In the genomic region with DNA sequence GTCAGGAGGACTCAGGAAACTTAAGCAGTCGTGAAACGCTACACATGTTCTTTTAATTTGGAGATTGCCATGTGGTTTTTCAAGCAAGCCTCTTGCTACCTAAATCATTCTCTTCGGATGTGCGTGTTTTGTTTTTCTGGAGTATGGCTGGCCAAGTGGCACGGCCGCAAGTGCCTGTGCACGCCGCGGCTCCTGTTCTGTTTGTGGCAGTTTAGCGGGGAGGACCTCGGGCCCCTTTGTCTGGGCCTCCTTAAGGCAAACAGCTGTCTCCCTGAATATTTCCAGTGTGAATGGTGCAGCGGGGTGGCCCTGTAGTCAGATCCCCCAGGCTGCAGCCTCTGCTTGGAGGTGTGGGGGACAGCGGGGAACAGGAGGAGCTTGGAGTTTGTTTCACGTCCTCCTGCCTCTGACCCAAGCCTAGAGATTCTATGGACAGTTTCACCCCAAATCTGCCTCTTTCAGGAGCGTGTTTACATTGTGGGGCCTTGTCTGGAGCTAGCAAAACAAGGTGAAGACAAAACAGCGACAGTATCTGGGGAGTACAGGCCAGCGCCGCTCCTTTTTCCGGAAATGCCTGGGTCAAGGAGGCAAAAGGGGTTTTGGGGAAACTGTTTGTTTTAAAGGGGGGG, we compare ENCODE assay signal across 2 cellular contexts.
TF ChIP-seq lines count a peak whose summit lies in the region.

No MANE protein-coding gene starts in this region.

TF ChIP-seq in K562, 482 proteins besides CTCF, POLR2A, EP300 and RAD21 (continued from another document):
- TF ChIP-seq, protein P1, sequence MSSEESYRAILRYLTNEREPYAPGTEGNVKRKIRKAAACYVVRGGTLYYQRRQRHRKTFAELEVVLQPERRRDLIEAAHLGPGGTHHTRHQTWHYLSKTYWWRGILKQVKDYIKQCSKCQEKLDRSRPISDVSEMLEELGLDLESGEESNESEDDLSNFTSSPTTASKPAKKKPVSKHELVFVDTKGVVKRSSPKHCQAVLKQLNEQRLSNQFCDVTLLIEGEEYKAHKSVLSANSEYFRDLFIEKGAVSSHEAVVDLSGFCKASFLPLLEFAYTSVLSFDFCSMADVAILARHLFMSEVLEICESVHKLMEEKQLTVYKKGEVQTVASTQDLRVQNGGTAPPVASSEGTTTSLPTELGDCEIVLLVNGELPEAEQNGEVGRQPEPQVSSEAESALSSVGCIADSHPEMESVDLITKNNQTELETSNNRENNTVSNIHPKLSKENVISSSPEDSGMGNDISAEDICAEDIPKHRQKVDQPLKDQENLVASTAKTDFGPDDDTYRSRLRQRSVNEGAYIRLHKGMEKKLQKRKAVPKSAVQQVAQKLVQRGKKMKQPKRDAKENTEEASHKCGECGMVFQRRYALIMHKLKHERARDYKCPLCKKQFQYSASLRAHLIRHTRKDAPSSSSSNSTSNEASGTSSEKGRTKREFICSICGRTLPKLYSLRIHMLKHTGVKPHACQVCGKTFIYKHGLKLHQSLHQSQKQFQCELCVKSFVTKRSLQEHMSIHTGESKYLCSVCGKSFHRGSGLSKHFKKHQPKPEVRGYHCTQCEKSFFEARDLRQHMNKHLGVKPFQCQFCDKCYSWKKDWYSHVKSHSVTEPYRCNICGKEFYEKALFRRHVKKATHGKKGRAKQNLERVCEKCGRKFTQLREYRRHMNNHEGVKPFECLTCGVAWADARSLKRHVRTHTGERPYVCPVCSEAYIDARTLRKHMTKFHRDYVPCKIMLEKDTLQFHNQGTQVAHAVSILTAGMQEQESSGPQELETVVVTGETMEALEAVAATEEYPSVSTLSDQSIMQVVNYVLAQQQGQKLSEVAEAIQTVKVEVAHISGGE (CRISPR knock-in tag; IDR thresholded peaks at IDR 0.05): no peak
- TF ChIP-seq MTA2 (IDR thresholded peaks at IDR 0.05; ENCODE audit: low read depth): 0 out of 2 replicates have a peak, but pooled peaks have one; percentile 16
- 0 out of 2 replicates have a peak, but pooled peaks have one; percentile 36 for TF ChIP-seq GABPB1 (CRISPR knock-in tag; IDR thresholded peaks at IDR 0.05)
- TF ChIP-seq EP400 (IDR thresholded peaks at IDR 0.05): 0 out of 2 replicates have a peak, but pooled peaks have one; percentile 28
- no peak for TF ChIP-seq ZNF12 (CRISPR knock-in tag; IDR thresholded peaks at IDR 0.05)
- TF ChIP-seq, protein P2, sequence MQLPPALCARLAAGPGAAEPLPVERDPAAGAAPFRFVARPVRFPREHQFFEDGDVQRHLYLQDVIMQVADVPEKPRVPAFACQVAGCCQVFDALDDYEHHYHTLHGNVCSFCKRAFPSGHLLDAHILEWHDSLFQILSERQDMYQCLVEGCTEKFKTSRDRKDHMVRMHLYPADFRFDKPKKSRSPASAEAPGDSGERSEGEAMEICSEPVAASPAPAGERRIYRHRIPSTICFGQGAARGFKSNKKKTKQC (CRISPR knock-in tag; IDR thresholded peaks at IDR 0.05): 0 out of 2 replicates have a peak, but pooled peaks have one; percentile 8
- TF ChIP-seq, protein P3, sequence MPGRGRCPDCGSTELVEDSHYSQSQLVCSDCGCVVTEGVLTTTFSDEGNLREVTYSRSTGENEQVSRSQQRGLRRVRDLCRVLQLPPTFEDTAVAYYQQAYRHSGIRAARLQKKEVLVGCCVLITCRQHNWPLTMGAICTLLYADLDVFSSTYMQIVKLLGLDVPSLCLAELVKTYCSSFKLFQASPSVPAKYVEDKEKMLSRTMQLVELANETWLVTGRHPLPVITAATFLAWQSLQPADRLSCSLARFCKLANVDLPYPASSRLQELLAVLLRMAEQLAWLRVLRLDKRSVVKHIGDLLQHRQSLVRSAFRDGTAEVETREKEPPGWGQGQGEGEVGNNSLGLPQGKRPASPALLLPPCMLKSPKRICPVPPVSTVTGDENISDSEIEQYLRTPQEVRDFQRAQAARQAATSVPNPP (IDR thresholded peaks at IDR 0.05; ENCODE audit: borderline replicate concordance, insufficient read depth, insufficient read length): no peak
- TF ChIP-seq BHLHE40 (IDR thresholded peaks at IDR 0.05; ENCODE audit: low read length): no peak
- no peak for TF ChIP-seq ZNF778 (CRISPR knock-in tag; IDR thresholded peaks at IDR 0.05)

TF ChIP-seq in HepG2, 621 proteins besides CTCF, POLR2A, EP300 and RAD21 (continued from another document and continues in another):
- TF ChIP-seq, protein P4, sequence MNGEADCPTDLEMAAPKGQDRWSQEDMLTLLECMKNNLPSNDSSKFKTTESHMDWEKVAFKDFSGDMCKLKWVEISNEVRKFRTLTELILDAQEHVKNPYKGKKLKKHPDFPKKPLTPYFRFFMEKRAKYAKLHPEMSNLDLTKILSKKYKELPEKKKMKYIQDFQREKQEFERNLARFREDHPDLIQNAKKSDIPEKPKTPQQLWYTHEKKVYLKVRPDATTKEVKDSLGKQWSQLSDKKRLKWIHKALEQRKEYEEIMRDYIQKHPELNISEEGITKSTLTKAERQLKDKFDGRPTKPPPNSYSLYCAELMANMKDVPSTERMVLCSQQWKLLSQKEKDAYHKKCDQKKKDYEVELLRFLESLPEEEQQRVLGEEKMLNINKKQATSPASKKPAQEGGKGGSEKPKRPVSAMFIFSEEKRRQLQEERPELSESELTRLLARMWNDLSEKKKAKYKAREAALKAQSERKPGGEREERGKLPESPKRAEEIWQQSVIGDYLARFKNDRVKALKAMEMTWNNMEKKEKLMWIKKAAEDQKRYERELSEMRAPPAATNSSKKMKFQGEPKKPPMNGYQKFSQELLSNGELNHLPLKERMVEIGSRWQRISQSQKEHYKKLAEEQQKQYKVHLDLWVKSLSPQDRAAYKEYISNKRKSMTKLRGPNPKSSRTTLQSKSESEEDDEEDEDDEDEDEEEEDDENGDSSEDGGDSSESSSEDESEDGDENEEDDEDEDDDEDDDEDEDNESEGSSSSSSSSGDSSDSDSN (CRISPR knock-in tag; IDR thresholded peaks at IDR 0.05): peak; percentile 66
- TF ChIP-seq, protein P5, sequence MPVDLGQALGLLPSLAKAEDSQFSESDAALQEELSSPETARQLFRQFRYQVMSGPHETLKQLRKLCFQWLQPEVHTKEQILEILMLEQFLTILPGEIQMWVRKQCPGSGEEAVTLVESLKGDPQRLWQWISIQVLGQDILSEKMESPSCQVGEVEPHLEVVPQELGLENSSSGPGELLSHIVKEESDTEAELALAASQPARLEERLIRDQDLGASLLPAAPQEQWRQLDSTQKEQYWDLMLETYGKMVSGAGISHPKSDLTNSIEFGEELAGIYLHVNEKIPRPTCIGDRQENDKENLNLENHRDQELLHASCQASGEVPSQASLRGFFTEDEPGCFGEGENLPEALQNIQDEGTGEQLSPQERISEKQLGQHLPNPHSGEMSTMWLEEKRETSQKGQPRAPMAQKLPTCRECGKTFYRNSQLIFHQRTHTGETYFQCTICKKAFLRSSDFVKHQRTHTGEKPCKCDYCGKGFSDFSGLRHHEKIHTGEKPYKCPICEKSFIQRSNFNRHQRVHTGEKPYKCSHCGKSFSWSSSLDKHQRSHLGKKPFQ (CRISPR knock-in tag; IDR thresholded peaks at IDR 0.05; ENCODE audit: insufficient replicate concordance): no peak
- peak; percentile 48; the same call in 1 of the 2 replicates for TF ChIP-seq TAF1 (CRISPR knock-in tag; IDR thresholded peaks at IDR 0.05)
- TF ChIP-seq, protein P6, sequence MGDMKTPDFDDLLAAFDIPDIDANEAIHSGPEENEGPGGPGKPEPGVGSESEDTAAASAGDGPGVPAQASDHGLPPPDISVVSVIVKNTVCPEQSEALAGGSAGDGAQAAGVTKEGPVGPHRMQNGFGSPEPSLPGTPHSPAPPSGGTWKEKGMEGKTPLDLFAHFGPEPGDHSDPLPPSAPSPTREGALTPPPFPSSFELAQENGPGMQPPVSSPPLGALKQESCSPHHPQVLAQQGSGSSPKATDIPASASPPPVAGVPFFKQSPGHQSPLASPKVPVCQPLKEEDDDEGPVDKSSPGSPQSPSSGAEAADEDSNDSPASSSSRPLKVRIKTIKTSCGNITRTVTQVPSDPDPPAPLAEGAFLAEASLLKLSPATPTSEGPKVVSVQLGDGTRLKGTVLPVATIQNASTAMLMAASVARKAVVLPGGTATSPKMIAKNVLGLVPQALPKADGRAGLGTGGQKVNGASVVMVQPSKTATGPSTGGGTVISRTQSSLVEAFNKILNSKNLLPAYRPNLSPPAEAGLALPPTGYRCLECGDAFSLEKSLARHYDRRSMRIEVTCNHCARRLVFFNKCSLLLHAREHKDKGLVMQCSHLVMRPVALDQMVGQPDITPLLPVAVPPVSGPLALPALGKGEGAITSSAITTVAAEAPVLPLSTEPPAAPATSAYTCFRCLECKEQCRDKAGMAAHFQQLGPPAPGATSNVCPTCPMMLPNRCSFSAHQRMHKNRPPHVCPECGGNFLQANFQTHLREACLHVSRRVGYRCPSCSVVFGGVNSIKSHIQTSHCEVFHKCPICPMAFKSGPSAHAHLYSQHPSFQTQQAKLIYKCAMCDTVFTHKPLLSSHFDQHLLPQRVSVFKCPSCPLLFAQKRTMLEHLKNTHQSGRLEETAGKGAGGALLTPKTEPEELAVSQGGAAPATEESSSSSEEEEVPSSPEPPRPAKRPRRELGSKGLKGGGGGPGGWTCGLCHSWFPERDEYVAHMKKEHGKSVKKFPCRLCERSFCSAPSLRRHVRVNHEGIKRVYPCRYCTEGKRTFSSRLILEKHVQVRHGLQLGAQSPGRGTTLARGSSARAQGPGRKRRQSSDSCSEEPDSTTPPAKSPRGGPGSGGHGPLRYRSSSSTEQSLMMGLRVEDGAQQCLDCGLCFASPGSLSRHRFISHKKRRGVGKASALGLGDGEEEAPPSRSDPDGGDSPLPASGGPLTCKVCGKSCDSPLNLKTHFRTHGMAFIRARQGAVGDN (CRISPR knock-in tag; IDR thresholded peaks at IDR 0.05): peak; percentile 50
- peak; percentile 84; the same call in 1 of the 2 replicates for TF ChIP-seq FOXK1 (CRISPR knock-in tag; IDR thresholded peaks at IDR 0.05; ENCODE audit: borderline replicate concordance, low read depth)
- TF ChIP-seq ARNT2 (CRISPR knock-in tag; IDR thresholded peaks at IDR 0.05; ENCODE audit: low read depth): peak; percentile 70; the same call in 1 of the 2 replicates
- peak; percentile 78 for TF ChIP-seq ZFY (CRISPR knock-in tag; IDR thresholded peaks at IDR 0.05)
- peak; percentile 75; the same call in 1 of the 2 replicates for TF ChIP-seq ZNF556 (CRISPR knock-in tag; IDR thresholded peaks at IDR 0.05; ENCODE audit: borderline replicate concordance)
- 0 out of 2 replicates have a peak, but pooled peaks have one; percentile 23 for TF ChIP-seq AKAP8 (CRISPR knock-in tag; IDR thresholded peaks at IDR 0.05)
- no peak for TF ChIP-seq GABPA (IDR thresholded peaks at IDR 0.05; ENCODE audit: low read depth, low read length)
- peak; percentile 25; the same call in 1 of the 2 replicates for TF ChIP-seq GABPA (CRISPR knock-in tag; IDR thresholded peaks at IDR 0.05; ENCODE audit: low read depth)
- TF ChIP-seq PCBP1 (IDR thresholded peaks at IDR 0.05; ENCODE audit: borderline replicate concordance, low read depth, low read length): 0 out of 2 replicates have a peak, but pooled peaks have one; percentile 35
- TF ChIP-seq SIN3A (IDR thresholded peaks at IDR 0.05; ENCODE audit: borderline replicate concordance, low read depth, low read length): peak; percentile 43; the same call in 1 of the 2 replicates
- TF ChIP-seq, protein P7, sequence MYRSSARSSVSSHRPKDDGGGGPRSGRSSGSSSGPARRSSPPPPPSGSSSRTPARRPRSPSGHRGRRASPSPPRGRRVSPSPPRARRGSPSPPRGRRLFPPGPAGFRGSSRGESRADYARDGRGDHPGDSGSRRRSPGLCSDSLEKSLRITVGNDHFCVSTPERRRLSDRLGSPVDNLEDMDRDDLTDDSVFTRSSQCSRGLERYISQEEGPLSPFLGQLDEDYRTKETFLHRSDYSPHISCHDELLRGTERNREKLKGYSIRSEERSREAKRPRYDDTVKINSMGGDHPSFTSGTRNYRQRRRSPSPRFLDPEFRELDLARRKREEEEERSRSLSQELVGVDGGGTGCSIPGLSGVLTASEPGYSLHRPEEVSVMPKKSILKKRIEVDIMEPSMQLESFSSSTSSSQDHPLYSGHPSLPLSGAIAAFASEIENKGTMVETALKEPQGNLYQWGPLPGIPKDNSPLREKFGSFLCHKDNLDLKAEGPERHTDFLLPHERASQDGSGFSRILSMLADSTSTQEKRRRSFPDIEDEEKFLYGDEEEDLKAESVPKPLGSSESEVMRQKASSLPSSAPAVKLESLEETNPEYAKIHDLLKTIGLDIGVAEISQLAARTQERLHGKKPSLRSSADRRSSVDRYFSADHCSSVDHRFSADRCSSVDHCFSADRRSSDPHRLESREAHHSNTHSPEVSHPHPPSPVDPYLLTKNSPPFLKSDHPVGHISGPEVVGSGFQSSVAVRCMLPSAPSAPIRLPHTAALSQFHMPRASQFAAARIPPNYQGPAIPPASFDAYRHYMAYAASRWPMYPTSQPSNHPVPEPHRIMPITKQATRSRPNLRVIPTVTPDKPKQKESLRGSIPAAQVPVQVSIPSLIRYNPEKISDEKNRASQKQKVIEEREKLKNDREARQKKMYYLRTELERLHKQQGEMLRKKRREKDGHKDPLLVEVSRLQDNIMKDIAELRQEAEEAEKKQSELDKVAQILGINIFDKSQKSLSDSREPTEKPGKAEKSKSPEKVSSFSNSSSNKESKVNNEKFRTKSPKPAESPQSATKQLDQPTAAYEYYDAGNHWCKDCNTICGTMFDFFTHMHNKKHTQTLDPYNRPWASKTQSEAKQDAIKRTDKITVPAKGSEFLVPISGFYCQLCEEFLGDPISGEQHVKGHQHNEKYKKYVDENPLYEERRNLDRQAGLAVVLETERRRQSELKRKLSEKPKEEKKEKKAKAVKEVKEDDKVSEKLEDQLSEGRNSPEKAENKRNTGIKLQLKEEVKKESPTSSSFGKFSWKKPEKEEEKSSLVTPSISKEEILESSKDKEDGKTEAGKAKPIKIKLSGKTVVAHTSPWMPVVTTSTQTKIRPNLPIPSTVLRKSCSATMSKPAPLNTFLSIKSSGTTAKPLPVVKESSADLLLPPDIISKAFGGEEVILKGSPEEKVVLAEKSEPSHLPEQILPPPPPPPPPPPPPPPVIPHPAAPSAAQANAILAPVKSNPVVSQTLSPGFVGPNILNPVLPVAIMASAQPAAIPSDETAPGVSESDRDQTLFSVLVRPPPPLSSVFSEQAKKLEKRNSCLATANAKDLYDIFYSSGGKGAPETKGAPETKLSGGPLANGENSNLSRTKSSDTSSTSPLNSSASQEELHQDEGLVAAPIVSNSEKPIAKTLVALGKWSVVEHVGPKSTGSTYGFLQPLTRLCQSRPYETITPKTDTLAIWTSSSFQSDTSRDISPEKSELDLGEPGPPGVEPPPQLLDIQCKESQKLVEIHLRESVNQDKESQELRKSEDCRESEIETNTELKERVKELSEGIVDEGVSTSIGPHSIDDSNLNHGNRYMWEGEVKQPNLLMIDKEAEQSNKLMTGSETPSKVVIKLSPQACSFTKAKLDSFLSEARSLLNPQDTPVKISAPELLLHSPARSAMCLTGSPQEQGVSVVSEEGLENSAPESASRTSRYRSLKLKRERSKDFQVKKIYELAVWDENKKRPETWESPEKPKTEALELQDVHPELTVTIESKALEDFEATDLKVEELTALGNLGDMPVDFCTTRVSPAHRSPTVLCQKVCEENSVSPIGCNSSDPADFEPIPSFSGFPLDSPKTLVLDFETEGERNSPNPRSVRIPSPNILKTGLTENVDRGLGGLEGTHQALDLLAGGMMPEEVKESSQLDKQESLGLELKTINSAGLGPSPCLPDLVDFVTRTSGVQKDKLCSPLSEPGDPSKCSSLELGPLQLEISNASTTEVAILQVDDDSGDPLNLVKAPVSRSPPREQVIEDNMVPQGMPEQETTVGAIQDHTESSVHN (CRISPR knock-in tag; IDR thresholded peaks at IDR 0.05): 0 out of 2 replicates have a peak, but pooled peaks have one; percentile 59
- TF ChIP-seq SAP130 (CRISPR knock-in tag; IDR thresholded peaks at IDR 0.05; ENCODE audit: low read depth): peak; percentile 46
- no peak for TF ChIP-seq HDAC6 (IDR thresholded peaks at IDR 0.05; ENCODE audit: low read depth, low read length)
- no peak for TF ChIP-seq MED13 (CRISPR knock-in tag; IDR thresholded peaks at IDR 0.05)
- TF ChIP-seq, protein P8, sequence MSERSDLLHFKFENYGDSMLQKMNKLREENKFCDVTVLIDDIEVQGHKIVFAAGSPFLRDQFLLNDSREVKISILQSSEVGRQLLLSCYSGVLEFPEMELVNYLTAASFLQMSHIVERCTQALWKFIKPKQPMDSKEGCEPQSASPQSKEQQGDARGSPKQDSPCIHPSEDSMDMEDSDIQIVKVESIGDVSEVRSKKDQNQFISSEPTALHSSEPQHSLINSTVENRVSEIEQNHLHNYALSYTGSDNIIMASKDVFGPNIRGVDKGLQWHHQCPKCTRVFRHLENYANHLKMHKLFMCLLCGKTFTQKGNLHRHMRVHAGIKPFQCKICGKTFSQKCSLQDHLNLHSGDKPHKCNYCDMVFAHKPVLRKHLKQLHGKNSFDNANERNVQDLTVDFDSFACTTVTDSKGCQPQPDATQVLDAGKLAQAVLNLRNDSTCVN (CRISPR knock-in tag; IDR thresholded peaks at IDR 0.05; ENCODE audit: borderline replicate concordance): peak; percentile 93
